ENCODE assay signal across 8 cellular contexts in the genomic region with DNA sequence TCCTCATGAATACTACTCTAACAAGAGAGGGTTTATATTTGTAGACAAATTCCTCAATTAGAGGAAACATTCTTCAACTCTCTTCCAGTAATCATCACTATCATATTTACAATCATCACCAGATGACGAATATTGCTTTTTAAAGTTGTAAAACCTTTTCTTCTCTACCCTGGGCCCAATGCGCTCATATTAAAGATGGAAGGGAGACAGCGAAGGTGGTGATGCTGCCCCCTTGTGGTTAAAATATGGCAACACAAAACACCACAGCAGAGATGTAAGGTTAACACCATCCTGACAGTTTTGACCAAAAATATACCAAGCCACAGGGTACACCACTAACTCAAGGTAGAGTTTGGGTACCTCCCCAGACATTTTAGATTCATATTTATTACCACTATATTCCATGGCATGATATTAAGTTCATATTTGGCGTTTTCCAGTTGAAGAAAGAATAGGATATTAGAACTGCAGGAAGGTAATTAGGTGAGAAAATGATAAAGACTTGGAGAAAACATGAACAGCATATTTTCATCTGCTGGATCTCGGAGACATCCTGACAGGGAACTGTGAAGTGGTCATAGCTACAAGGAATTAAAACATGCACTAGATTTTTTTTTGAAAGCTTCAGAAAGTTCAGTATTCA.
DNase-seq lines count a peak whose midpoint lies in the region; ATAC-seq and TF ChIP-seq lines count a peak whose summit lies in the region.

No MANE protein-coding gene starts in this region.

- peak; percentile 69 for ATAC-seq in HG02852 (IDR thresholded peaks at IDR 0.05; ENCODE audit: unreplicated experiment)
- no peak for ATAC-seq in GM21390 (IDR thresholded peaks at IDR 0.05; ENCODE audit: unreplicated experiment)

- no peak overlapping the region for H3K4me3 ChIP-seq in SJSA1
- no peak overlapping the region for H3K4me3 ChIP-seq in mammary epithelial cell (replicated peaks in 1 of 3; ENCODE audit: insufficient read depth in 1 of 3, low read depth in 2 of 3, low read length in 3 of 3)
- H3K4me3 ChIP-seq in liver (ENCODE audit: low read depth in 1 of 3, low read length in 3 of 3) = no peak overlapping the region
- no peak overlapping the region for H3K4me3 ChIP-seq in thyroid gland (replicated peaks in 1 of 3)

- no peaks in the 10 kb centered on the region for H3K27me3 ChIP-seq in SJSA1 (replicated peaks)
- peaks cover 3% of the 10 kb centered on the region for H3K27me3 ChIP-seq in mammary epithelial cell (ENCODE audit: insufficient read depth, low read length)
- peaks cover 0 to 3% (median 0%) of the 10 kb centered on the region in 4 donors for H3K27me3 ChIP-seq in liver (ENCODE audit: control insufficient read depth in 4 of 4, insufficient read depth in 4 of 4, low read length in 3 of 4)
- H3K27me3 ChIP-seq in thyroid gland = no peaks in the 10 kb centered on the region

- no peaks in the 10 kb centered on the region for H3K36me3 ChIP-seq in SJSA1
- no peaks in the 10 kb centered on the region for H3K36me3 ChIP-seq in mammary epithelial cell (ENCODE audit: insufficient read depth, low read length)
- no peaks in the 10 kb centered on the region for H3K36me3 ChIP-seq in liver (ENCODE audit: control insufficient read depth in 4 of 4, insufficient read depth in 3 of 4, low read depth in 1 of 4, low read length in 3 of 4)
- H3K36me3 ChIP-seq in thyroid gland = no peaks in the 10 kb centered on the region

- intact Hi-C loops in mammary epithelial cell (cut with micrococcal nuclease) (loop anchor here (1.0 to 5.0 kb wide), 4 partner anchors 73 to 131 kb away; a partner anchor contains a TSS), thyroid gland (cut with DNase I) (no loop called here)

- H3K27ac ChIP-seq in SJSA1 = no peak overlapping the region
- no peak overlapping the region for H3K27ac ChIP-seq in mammary epithelial cell (ENCODE audit: insufficient read depth, low read depth, low read length)
- no peak overlapping the region for H3K27ac ChIP-seq in liver (ENCODE audit: low read depth in 1 of 2, low read length in 2 of 2)
- H3K27ac ChIP-seq in thyroid gland = no peak overlapping the region

- BruUV-seq in mammary epithelial cell (replicated peaks; lab: Mats Ljungman, UMichigan) = no TSS peak

- H3K9me3 ChIP-seq in SJSA1 (replicated peaks) = no peaks in the 10 kb centered on the region
- H3K9me3 ChIP-seq in mammary epithelial cell (replicated peaks; ENCODE audit: insufficient read depth, low read length) = no peaks in the 10 kb centered on the region
- H3K9me3 ChIP-seq in liver (ENCODE audit: control insufficient read depth in 4 of 4, low read length in 3 of 4) = no peaks in the 10 kb centered on the region
- H3K9me3 ChIP-seq in thyroid gland = no peaks in the 10 kb centered on the region

- CTCF ChIA-PET in mammary epithelial cell (lab: Charles Lee; ENCODE audit: low non-redundant PET) = no interaction called here

- in situ Hi-C loops in mammary epithelial cell (cut with MboI; ENCODE audit: low sequenced_read_pairs in 2 of 2) = no loop called here

- H3K9ac ChIP-seq in mammary epithelial cell (ENCODE audit: insufficient read depth, low read length) (no peak overlapping the region), liver (ENCODE audit: low read depth in 1 of 2, low read length in 2 of 2) (no peak overlapping the region)

- H4K20me1 ChIP-seq in mammary epithelial cell (ENCODE audit: insufficient read depth, low read length) = no peaks in the 10 kb centered on the region

- H3K4me2 ChIP-seq in mammary epithelial cell (ENCODE audit: insufficient read depth, low read depth, low read length) = no peak overlapping the region

- no peak overlapping the region for H2AFZ ChIP-seq in mammary epithelial cell (ENCODE audit: low read depth, low read length)

- 54% methylated on average over 5 of the region's 5 CpGs for WGBS in mammary epithelial cell (ENCODE audit: low coverage, missing lambda C conversion rate)
- WGBS in liver = 41% methylated on average over 5 of the region's 5 CpGs
- WGBS in thyroid gland, 2 donors = 36 to 43% methylated on average over 5 of the region's 5 CpGs

- peak; percentile 49 for DNase-seq in NCI-H82 (lab: John Stamatoyannopoulos, UW)
- DNase-seq in NCI-H82 treated with DMSO at 0.1 percent for 48 hours (lab: John Stamatoyannopoulos, UW; ENCODE audit: unreplicated experiment) = no peak
- DNase-seq in SJSA1 (ENCODE audit: low read depth in 1 of 2, low spot score in 2 of 2) = peak; percentile 18 to 37
- DNase-seq in mammary epithelial cell = peak; percentile 24
- peak; percentile 11 to 16 for DNase-seq in thyroid gland

- H3K4me1 ChIP-seq in SJSA1 (replicated peaks) = no peaks in the 10 kb centered on the region
- peaks cover 10% of the 10 kb centered on the region for H3K4me1 ChIP-seq in mammary epithelial cell (ENCODE audit: insufficient read depth, low read length)
- H3K4me1 ChIP-seq in liver (ENCODE audit: control insufficient read depth in 4 of 4, insufficient read depth in 4 of 4, low read length in 3 of 4) = no peaks in the 10 kb centered on the region
- H3K4me1 ChIP-seq in thyroid gland = no peaks in the 10 kb centered on the region

- TF ChIP-seq POLR2A in thyroid gland (IDR thresholded peaks at IDR 0.05) = no peak

- TF ChIP-seq CTCF in mammary epithelial cell (conservative IDR thresholded peaks at IDR 0.05 in 1 of 2, IDR thresholded peaks at IDR 0.05 in 1 of 2; ENCODE audit: extremely low read depth in 1 of 2, insufficient read depth in 1 of 2, low read depth in 1 of 2, low read length in 2 of 2) = peak; percentile 73 to 74
- peak; percentile 65 for TF ChIP-seq CTCF in liver (IDR thresholded peaks at IDR 0.05; ENCODE audit: low read depth, low read length, missing input control)
- TF ChIP-seq CTCF in thyroid gland (IDR thresholded peaks at IDR 0.05) = peak; percentile 35 to 57 (median 46)

- dilution Hi-C loops in mammary epithelial cell (cut with HindIII; ENCODE audit: low sequenced_read_pairs) = loop anchor here (5.0 kb wide), 1 partner anchor 106 kb away; no protein-coding TSS in a partner anchor

- peaks cover 14% of the 10 kb centered on the region for H3K79me2 ChIP-seq in mammary epithelial cell (ENCODE audit: insufficient read depth, low read length)

- TF ChIP-seq RAD21 in liver (IDR thresholded peaks at IDR 0.05) = peak; percentile 69 to 83

TF ChIP-seq in liver, 16 proteins besides CTCF, POLR2A, EP300 and RAD21:
- TF ChIP-seq GABPA (IDR thresholded peaks at IDR 0.05 in 1 of 2, conservative IDR thresholded peaks at IDR 0.05 in 1 of 2) = no peak
- TF ChIP-seq FOXA2 (IDR thresholded peaks at IDR 0.05) = no peak
- TF ChIP-seq, protein P1, sequence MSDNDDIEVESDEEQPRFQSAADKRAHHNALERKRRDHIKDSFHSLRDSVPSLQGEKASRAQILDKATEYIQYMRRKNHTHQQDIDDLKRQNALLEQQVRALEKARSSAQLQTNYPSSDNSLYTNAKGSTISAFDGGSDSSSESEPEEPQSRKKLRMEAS (IDR thresholded peaks at IDR 0.05) = no peak
- TF ChIP-seq, protein P2, sequence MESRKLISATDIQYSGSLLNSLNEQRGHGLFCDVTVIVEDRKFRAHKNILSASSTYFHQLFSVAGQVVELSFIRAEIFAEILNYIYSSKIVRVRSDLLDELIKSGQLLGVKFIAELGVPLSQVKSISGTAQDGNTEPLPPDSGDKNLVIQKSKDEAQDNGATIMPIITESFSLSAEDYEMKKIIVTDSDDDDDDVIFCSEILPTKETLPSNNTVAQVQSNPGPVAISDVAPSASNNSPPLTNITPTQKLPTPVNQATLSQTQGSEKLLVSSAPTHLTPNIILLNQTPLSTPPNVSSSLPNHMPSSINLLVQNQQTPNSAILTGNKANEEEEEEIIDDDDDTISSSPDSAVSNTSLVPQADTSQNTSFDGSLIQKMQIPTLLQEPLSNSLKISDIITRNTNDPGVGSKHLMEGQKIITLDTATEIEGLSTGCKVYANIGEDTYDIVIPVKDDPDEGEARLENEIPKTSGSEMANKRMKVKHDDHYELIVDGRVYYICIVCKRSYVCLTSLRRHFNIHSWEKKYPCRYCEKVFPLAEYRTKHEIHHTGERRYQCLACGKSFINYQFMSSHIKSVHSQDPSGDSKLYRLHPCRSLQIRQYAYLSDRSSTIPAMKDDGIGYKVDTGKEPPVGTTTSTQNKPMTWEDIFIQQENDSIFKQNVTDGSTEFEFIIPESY (IDR thresholded peaks at IDR 0.05) = no peak
- TF ChIP-seq TAF1 (conservative IDR thresholded peaks at IDR 0.05) = no peak
- no peak for TF ChIP-seq SP1 (IDR thresholded peaks at IDR 0.05)
- no peak for TF ChIP-seq RXRA (IDR thresholded peaks at IDR 0.05)
- TF ChIP-seq JUND (IDR thresholded peaks at IDR 0.05) = no peak
- no peak for TF ChIP-seq NR2F2 (IDR thresholded peaks at IDR 0.05)
- TF ChIP-seq, protein P3, sequence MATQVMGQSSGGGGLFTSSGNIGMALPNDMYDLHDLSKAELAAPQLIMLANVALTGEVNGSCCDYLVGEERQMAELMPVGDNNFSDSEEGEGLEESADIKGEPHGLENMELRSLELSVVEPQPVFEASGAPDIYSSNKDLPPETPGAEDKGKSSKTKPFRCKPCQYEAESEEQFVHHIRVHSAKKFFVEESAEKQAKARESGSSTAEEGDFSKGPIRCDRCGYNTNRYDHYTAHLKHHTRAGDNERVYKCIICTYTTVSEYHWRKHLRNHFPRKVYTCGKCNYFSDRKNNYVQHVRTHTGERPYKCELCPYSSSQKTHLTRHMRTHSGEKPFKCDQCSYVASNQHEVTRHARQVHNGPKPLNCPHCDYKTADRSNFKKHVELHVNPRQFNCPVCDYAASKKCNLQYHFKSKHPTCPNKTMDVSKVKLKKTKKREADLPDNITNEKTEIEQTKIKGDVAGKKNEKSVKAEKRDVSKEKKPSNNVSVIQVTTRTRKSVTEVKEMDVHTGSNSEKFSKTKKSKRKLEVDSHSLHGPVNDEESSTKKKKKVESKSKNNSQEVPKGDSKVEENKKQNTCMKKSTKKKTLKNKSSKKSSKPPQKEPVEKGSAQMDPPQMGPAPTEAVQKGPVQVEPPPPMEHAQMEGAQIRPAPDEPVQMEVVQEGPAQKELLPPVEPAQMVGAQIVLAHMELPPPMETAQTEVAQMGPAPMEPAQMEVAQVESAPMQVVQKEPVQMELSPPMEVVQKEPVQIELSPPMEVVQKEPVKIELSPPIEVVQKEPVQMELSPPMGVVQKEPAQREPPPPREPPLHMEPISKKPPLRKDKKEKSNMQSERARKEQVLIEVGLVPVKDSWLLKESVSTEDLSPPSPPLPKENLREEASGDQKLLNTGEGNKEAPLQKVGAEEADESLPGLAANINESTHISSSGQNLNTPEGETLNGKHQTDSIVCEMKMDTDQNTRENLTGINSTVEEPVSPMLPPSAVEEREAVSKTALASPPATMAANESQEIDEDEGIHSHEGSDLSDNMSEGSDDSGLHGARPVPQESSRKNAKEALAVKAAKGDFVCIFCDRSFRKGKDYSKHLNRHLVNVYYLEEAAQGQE (IDR thresholded peaks at IDR 0.05) = no peak
- TF ChIP-seq EGR1 (IDR thresholded peaks at IDR 0.05; ENCODE audit: low read depth in 2 of 2) = no peak
- TF ChIP-seq HNF4G (IDR thresholded peaks at IDR 0.05) = no peak
- TF ChIP-seq YY1 (IDR thresholded peaks at IDR 0.05) = no peak
- TF ChIP-seq, protein P4, sequence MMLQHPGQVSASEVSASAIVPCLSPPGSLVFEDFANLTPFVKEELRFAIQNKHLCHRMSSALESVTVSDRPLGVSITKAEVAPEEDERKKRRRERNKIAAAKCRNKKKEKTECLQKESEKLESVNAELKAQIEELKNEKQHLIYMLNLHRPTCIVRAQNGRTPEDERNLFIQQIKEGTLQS (IDR thresholded peaks at IDR 0.05) = no peak
